ENCODE assay signal across 17 cellular contexts in genomic region chr11:115497303-115497702, GRCh38. TPM values are rescaled to one million over a fixed set of nuclear protein-coding genes. Genes with fewer than 3 reads are reported as not detected.
A peak's percentile ranks its signal among the peaks of the same experiment; 100 is the strongest.
DNase-seq lines count a peak whose midpoint lies in the region; ATAC-seq and TF ChIP-seq lines count a peak whose summit lies in the region.
"Had no signal": no experiment of that assay in that cellular context is flagged by ENCODE, and none has a peak within 500 bp of the region (broad histone marks: within the 10 kb centered on the region; RNA-seq: fewer than 3 reads in every experiment).

No MANE protein-coding gene starts in this region.

- no peak overlapping the region for H3K4me3 Mint-ChIP-seq in naive thymus-derived CD4-positive, alpha-beta T cell
- H3K4me3 Mint-ChIP-seq: activated naive CD8-positive, alpha-beta T cell; nephron; T-helper 2 cell treated with Interferon-gamma antibody and Interleukin-4, amounts not matched to agents 5 μg/mL and 100 μg/mL, for 36 hours had no signal

- POLR2A ChIA-PET in GM10248 (lab: Yijun Ruan, JAX), result no interaction called here
- POLR2A ChIA-PET in naive thymus-derived CD4-positive, alpha-beta T cell (lab: Charles Lee), result no interaction called here

- DNase-seq in GM10248 (ENCODE audit: extremely low spot score) (peak; percentile 14), SJCRH30 (peak; percentile 8 to 54), medulla oblongata (ENCODE audit: extremely low spot score) (no peak), foreskin fibroblast (no peak)
- DNase-seq in naive thymus-derived CD4-positive, alpha-beta T cell, result no peak
- DNase-seq in activated CD4-positive, CD25-positive, alpha-beta regulatory T cell treated with anti-CD3 and anti-CD28 coated beads, Interleukin-2, amount 50 U/mL, for 72 hours, result no peak
- DNase-seq: kidney glomerular epithelial cell, small intestine, upper lobe of left lung had no signal

- no peak overlapping the region for H3K4me3 ChIP-seq in SJCRH30
- H3K4me3 ChIP-seq in naive thymus-derived CD4-positive, alpha-beta T cell (ENCODE audit: low read length), result no peak overlapping the region
- H3K4me3 ChIP-seq in foreskin fibroblast (ENCODE audit: low read depth in 1 of 2, low read length in 2 of 2), result no peak overlapping the region
- H3K4me3 ChIP-seq: gastroesophageal sphincter, HAP-1, upper lobe of left lung had no signal

- H3K36me3 ChIP-seq in SJCRH30, result no peaks in the 10 kb centered on the region
- H3K36me3 ChIP-seq in naive thymus-derived CD4-positive, alpha-beta T cell (ENCODE audit: control insufficient read depth in 2 of 3, insufficient read depth in 3 of 3, low read length in 3 of 3), result no peaks in the 10 kb centered on the region
- H3K36me3 ChIP-seq: gastroesophageal sphincter, HAP-1, upper lobe of left lung had no signal

- peaks cover 0 to 9% (median 1%) of the 10 kb centered on the region in 11 donors for H3K9me3 Mint-ChIP-seq in naive thymus-derived CD4-positive, alpha-beta T cell
- H3K9me3 Mint-ChIP-seq: T-helper 2 cell treated with Interferon-gamma antibody and Interleukin-4, amounts not matched to agents 5 μg/mL and 100 μg/mL, for 36 hours had no signal

- no peaks in the 10 kb centered on the region for H3K9me3 ChIP-seq in SJCRH30 (replicated peaks)
- H3K9me3 ChIP-seq in naive thymus-derived CD4-positive, alpha-beta T cell (ENCODE audit: control insufficient read depth in 2 of 3, low read length in 3 of 3), result no peaks in the 10 kb centered on the region
- H3K9me3 ChIP-seq: gastroesophageal sphincter, HAP-1, upper lobe of left lung had no signal

- no peak for TF ChIP-seq CTCF in GM10248 (IDR thresholded peaks at IDR 0.05; ENCODE audit: control extremely low read depth, extremely low read depth, low read depth, missing control alignments)
- no peak for TF ChIP-seq CTCF in foreskin fibroblast (IDR thresholded peaks at IDR 0.05; ENCODE audit: low read depth, low read length)

- no peaks in the 10 kb centered on the region for H3K4me1 Mint-ChIP-seq in naive thymus-derived CD4-positive, alpha-beta T cell

- H3K36me3 Mint-ChIP-seq in naive thymus-derived CD4-positive, alpha-beta T cell, result peaks cover 0 to 5% (median 0%) of the 10 kb centered on the region in 5 donors
- H3K36me3 Mint-ChIP-seq: activated naive CD8-positive, alpha-beta T cell had no signal

- no peak overlapping the region for H3K27ac Mint-ChIP-seq in naive thymus-derived CD4-positive, alpha-beta T cell
- H3K27ac Mint-ChIP-seq: activated naive CD8-positive, alpha-beta T cell; nephron; T-helper 2 cell treated with Interferon-gamma antibody and Interleukin-4, amounts not matched to agents 5 μg/mL and 100 μg/mL, for 36 hours had no signal

- ATAC-seq in GM19463 (IDR thresholded peaks at IDR 0.05; ENCODE audit: unreplicated experiment) (peak; percentile 65), HG03520 (IDR thresholded peaks at IDR 0.05; ENCODE audit: unreplicated experiment) (peak; percentile 73)
- ATAC-seq in naive thymus-derived CD4-positive, alpha-beta T cell, result no peak
- ATAC-seq: gastroesophageal sphincter had no signal

- H3K27ac ChIP-seq in SJCRH30, result no peak overlapping the region
- H3K27ac ChIP-seq in naive thymus-derived CD4-positive, alpha-beta T cell (ENCODE audit: low read depth, low read length), result no peak overlapping the region
- H3K27ac ChIP-seq: gastroesophageal sphincter, HL-60 had no signal

- H3K27me3 Mint-ChIP-seq in naive thymus-derived CD4-positive, alpha-beta T cell, result peaks cover 11 to 46% (median 29%) of the 10 kb centered on the region in 5 donors

- CTCF ChIA-PET in GM10248 (lab: Yijun Ruan, JAX), result interaction anchor here (1.3 kb wide), 1 partner anchor 38 kb away, joined by 3 read pairs; no protein-coding TSS in a partner anchor
- CTCF ChIA-PET in naive thymus-derived CD4-positive, alpha-beta T cell (lab: Charles Lee), result no interaction called here

- H3K4me1 ChIP-seq in SJCRH30, result 0 out of 2 replicates have a peak, but pooled peaks cover 3% of the 10 kb centered on the region
- peaks cover 5 to 6% of the 10 kb centered on the region in 2 donors for H3K4me1 ChIP-seq in naive thymus-derived CD4-positive, alpha-beta T cell (ENCODE audit: control insufficient read depth in 2 of 2, insufficient read depth in 2 of 2, low read length in 2 of 2)

- H3K27me3 ChIP-seq in SJCRH30, result 0 out of 2 replicates have a peak, but pooled peaks cover 3% of the 10 kb centered on the region
- peaks cover 2 to 18% of the 10 kb centered on the region in 2 donors for H3K27me3 ChIP-seq in naive thymus-derived CD4-positive, alpha-beta T cell (ENCODE audit: control insufficient read depth in 2 of 2, insufficient read depth in 2 of 2, low read length in 2 of 2)
- H3K27me3 ChIP-seq: upper lobe of left lung had no signal

- intact Hi-C loops in naive thymus-derived CD4-positive, alpha-beta T cell (cut with micrococcal nuclease), result no loop called here

RNA-seq across cellular contexts. Expression of gene CADM1, which starts 6.9 kb away (rescaled TPM):
- total RNA-seq in SJCRH30 (2014; rRNA removed; shearing (Covaris generic)), result 6.0 TPM in 2 replicates
- 1 to 10 TPM in 2 of 5 experiments, under 1 TPM in 3; 0.29 to 2.7 (median 0.43) TPM for total RNA-seq in naive thymus-derived CD4-positive, alpha-beta T cell
- polyA plus RNA-seq in naive thymus-derived CD4-positive, alpha-beta T cell, result 1 to 10 TPM in 1 of 2 donors, under 1 TPM in 1; 0.69 to 1.5 TPM

Comparison
In these comparisons a context has a peak if more than half of its experiments do, and no peak if none do; other contexts are left out.
1. DNase-seq: peak in GM10248 (single experiment) and SJCRH30 (2 of 2); none in naive thymus-derived CD4-positive, alpha-beta T cell (0 of 9), activated CD4-positive, CD25-positive, alpha-beta regulatory T cell treated with anti-CD3 and anti-CD28 coated beads, Interleukin-2, amount 50 U/mL, for 72 hours (single experiment), medulla oblongata (single experiment) and foreskin fibroblast (0 of 2).